ENCODE assay signal across 11 cellular contexts in the genomic region with DNA sequence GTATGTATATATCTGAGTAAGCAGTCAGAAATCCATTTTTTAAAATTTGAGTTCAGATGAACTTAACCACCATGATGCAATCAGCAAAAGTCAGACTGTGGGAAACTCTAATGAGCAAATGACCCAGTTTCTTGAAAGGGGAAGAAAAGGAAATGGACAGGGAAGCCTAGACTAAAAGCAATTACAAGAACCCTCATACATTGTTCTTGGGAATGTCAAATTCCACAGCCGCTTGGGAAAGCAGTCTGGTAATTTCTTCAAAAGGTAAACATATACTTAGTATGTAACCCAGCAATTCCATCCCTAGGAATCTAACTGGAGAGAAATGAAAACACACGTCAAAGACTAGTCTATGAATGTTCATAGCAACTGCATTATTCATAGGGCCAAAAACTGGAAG. TPM values are rescaled to one million over a fixed set of nuclear protein-coding genes. Genes with fewer than 3 reads are reported as not detected.
DNase-seq lines count a peak whose midpoint lies in the region; ATAC-seq and TF ChIP-seq lines count a peak whose summit lies in the region.
"Had no signal": no experiment of that assay in that cellular context is flagged by ENCODE, and none has a peak within 500 bp of the region (broad histone marks: within the 10 kb centered on the region; RNA-seq: fewer than 3 reads in every experiment).

No MANE protein-coding gene starts in this region.

- DNase-seq in AG20443 (ENCODE audit: low spot score), result peak; percentile 66
- peak; percentile 83 for DNase-seq in NCI-H460 (ENCODE audit: extremely low read depth, low read depth)
- peak; percentile 82 for DNase-seq in dermis blood vessel endothelial cell
- no peak for DNase-seq in osteocyte (ENCODE audit: extremely low spot score, unreplicated experiment)
- no peak for DNase-seq in erythroblast (lab: John Stamatoyannopoulos, UW)
- DNase-seq in effector memory CD8-positive, alpha-beta T cell, result no peak
- DNase-seq: nucleus accumbens had no signal

- H3K4me3 Mint-ChIP-seq in osteocyte (ENCODE audit: unreplicated experiment), result peak overlapping the region; percentile 43
- H3K4me3 Mint-ChIP-seq in effector memory CD8-positive, alpha-beta T cell, result no peak overlapping the region
- H3K4me3 Mint-ChIP-seq: activated T-helper 1 cell treated with anti-CD3 and anti-CD28 coated beads, Interleukin-12 subunit alpha, Interleukin-12 subunit beta, Interleukin-2, Interleukin-4 antibody, amounts not matched to agents 30 ng/mL and 10 ng/mL and 1 ng/mL, durations not matched to agents 14 hours and 24 hours and 36 hours; dendritic cell treated with granulocyte-macrophage colony-stimulating factor and Interleukin-4, amounts not matched to agents 40 ng/mL and 50 ng/mL, for 4 days had no signal

- H3K9me3 Mint-ChIP-seq in osteocyte (ENCODE audit: unreplicated experiment), result no peaks in the 10 kb centered on the region
- no peaks in the 10 kb centered on the region for H3K9me3 Mint-ChIP-seq in effector memory CD8-positive, alpha-beta T cell

- peaks cover 54% of the 10 kb centered on the region for H3K4me1 Mint-ChIP-seq in osteocyte (ENCODE audit: unreplicated experiment)
- H3K4me1 Mint-ChIP-seq in effector memory CD8-positive, alpha-beta T cell (ENCODE audit: low read depth in 2 of 2), result no peaks in the 10 kb centered on the region

- no peak for TF ChIP-seq POLR2A in erythroblast (IDR thresholded peaks at IDR 0.05; ENCODE audit: low read length)

- H3K27me3 Mint-ChIP-seq in osteocyte (ENCODE audit: unreplicated experiment), result no peaks in the 10 kb centered on the region
- H3K27me3 Mint-ChIP-seq in effector memory CD8-positive, alpha-beta T cell, result peaks cover 6 to 22% of the 10 kb centered on the region in 2 donors
- H3K27me3 Mint-ChIP-seq: dendritic cell treated with granulocyte-macrophage colony-stimulating factor and Interleukin-4, amounts not matched to agents 40 ng/mL and 50 ng/mL, for 4 days had no signal

- peak overlapping the region; percentile 95 for H3K27ac Mint-ChIP-seq in osteocyte (ENCODE audit: unreplicated experiment)
- H3K27ac Mint-ChIP-seq in effector memory CD8-positive, alpha-beta T cell, result no peak overlapping the region
- H3K27ac Mint-ChIP-seq: activated T-helper 1 cell treated with anti-CD3 and anti-CD28 coated beads, Interleukin-12 subunit alpha, Interleukin-12 subunit beta, Interleukin-2, Interleukin-4 antibody, amounts not matched to agents 30 ng/mL and 10 ng/mL and 1 ng/mL, durations not matched to agents 14 hours and 24 hours and 36 hours; dendritic cell treated with granulocyte-macrophage colony-stimulating factor and Interleukin-4, amounts not matched to agents 40 ng/mL and 50 ng/mL, for 4 days had no signal

- no peaks in the 10 kb centered on the region for H3K36me3 Mint-ChIP-seq in osteocyte (ENCODE audit: unreplicated experiment)
- H3K36me3 Mint-ChIP-seq in effector memory CD8-positive, alpha-beta T cell (ENCODE audit: insufficient read depth), result no peaks in the 10 kb centered on the region

- ATAC-seq in GM18867 (IDR thresholded peaks at IDR 0.05; ENCODE audit: unreplicated experiment) (no peak), HG03378 (IDR thresholded peaks at IDR 0.05; ENCODE audit: unreplicated experiment) (no peak)
- ATAC-seq in effector memory CD8-positive, alpha-beta T cell (replicated peaks), result no peak

- no peak for TF ChIP-seq CTCF in osteocyte (IDR thresholded peaks at IDR 0.05)

RNA-seq across cellular contexts. Expression of a gene that starts 16.4 kb away (rescaled TPM):
- total RNA-seq in NCI-H460 (2014; rRNA removed; shearing (Covaris generic)), result 37.9 and 40.6 TPM in 2 replicates
- 14.8 and 22.4 TPM in 2 replicates for polyA plus RNA-seq in NCI-H460 (2014; cell fraction: nucleus; rRNA removed)
- total RNA-seq in dermis blood vessel endothelial cell (25.9 and 37.7 TPM in 2 replicates), osteocyte (56.2 and 63.1 TPM in 2 replicates)

Comparison
In these comparisons a context has a peak if more than half of its experiments do, and no peak if none do; other contexts are left out.
1. DNase-seq: peak in AG20443 (single experiment), NCI-H460 (single experiment) and dermis blood vessel endothelial cell (single experiment); none in osteocyte (single experiment), erythroblast (0 of 2) and effector memory CD8-positive, alpha-beta T cell (0 of 3).